In the genomic region with DNA sequence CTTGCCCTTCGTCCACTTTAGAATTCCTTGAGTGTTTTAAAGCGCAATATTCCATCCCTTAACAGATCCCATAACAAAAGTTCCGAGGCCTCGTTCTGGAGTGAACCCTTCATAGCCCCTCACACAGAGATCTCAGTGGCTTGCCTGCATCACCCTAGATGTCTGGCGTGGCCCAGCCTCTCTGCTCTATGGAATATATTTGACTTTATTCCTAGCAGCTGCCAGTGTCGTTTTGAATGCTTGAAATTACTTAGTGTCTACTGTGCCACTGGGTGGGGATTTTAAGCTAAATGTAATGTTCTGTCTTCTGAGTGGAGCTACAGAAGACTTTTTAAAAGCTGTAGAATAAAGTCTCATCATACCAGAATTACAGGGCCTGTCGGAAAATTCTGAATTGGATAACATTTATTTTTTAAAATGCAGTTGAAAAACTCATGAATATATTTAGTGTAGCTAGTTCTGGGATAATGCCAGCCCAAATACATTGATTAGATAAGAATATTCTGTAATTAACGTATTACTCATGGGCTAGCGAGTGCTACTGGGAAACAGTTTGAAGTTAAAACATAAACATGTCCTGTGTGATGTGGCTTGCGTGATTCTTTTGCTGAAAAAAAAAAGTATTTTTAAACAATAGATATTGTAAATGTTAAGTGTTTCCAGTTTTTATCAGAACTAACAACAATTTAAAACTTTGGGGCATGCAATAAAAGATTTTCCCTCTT, we compare ENCODE assay signal across 2 cellular contexts.
A peak's percentile ranks its signal among the peaks of the same experiment; 100 is the strongest.
TF ChIP-seq lines count a peak whose summit lies in the region.

No MANE protein-coding gene starts in this region.

TF ChIP-seq in HEK293, 187 proteins besides CTCF, POLR2A, EP300 and RAD21 (continued from another document):
- TF ChIP-seq ZNF600 (tag by site-specific recombination; IDR thresholded peaks at IDR 0.05) = peak; percentile 41; the same call in 1 of the 2 replicates
- TF ChIP-seq OSR2 (tag by site-specific recombination; IDR thresholded peaks at IDR 0.05) = peak; percentile 32; the same call in 1 of the 2 replicates
- no peak for TF ChIP-seq ZNF169 (tag by site-specific recombination; IDR thresholded peaks at IDR 0.05)
- TF ChIP-seq, protein P1, sequence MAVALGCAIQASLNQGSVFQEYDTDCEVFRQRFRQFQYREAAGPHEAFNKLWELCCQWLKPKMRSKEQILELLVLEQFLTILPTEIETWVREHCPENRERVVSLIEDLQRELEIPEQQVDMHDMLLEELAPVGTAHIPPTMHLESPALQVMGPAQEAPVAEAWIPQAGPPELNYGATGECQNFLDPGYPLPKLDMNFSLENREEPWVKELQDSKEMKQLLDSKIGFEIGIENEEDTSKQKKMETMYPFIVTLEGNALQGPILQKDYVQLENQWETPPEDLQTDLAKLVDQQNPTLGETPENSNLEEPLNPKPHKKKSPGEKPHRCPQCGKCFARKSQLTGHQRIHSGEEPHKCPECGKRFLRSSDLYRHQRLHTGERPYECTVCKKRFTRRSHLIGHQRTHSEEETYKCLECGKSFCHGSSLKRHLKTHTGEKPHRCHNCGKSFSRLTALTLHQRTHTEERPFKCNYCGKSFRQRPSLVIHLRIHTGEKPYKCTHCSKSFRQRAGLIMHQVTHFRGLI (tag by site-specific recombination; IDR thresholded peaks at IDR 0.05) = no peak
- no peak for TF ChIP-seq KLF7 (tag by site-specific recombination; IDR thresholded peaks at IDR 0.05; ENCODE audit: borderline replicate concordance)
- peak; percentile 68 for TF ChIP-seq PRDM6 (tag by site-specific recombination; IDR thresholded peaks at IDR 0.05)
TF ChIP-seq in HEK293: peak in this region for 3.

TF ChIP-seq in HepG2, 621 proteins besides CTCF, POLR2A, EP300 and RAD21 (continued from another document):
- TF ChIP-seq KDM2A (CRISPR knock-in tag; IDR thresholded peaks at IDR 0.05; ENCODE audit: borderline replicate concordance, low read depth) = no peak
- no peak for TF ChIP-seq HNRNPH1 (optimal IDR thresholded peaks at IDR 0.05; ENCODE audit: low read depth, low read length)
- TF ChIP-seq, protein P2, sequence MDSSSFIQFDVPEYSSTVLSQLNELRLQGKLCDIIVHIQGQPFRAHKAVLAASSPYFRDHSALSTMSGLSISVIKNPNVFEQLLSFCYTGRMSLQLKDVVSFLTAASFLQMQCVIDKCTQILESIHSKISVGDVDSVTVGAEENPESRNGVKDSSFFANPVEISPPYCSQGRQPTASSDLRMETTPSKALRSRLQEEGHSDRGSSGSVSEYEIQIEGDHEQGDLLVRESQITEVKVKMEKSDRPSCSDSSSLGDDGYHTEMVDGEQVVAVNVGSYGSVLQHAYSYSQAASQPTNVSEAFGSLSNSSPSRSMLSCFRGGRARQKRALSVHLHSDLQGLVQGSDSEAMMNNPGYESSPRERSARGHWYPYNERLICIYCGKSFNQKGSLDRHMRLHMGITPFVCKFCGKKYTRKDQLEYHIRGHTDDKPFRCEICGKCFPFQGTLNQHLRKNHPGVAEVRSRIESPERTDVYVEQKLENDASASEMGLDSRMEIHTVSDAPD (CRISPR knock-in tag; IDR thresholded peaks at IDR 0.05) = no peak
- no peak for TF ChIP-seq HNF1B (CRISPR knock-in tag; IDR thresholded peaks at IDR 0.05)
- no peak for TF ChIP-seq KAT8 (CRISPR knock-in tag; IDR thresholded peaks at IDR 0.05)
- TF ChIP-seq KDM5A (IDR thresholded peaks at IDR 0.05; ENCODE audit: borderline replicate concordance, low read length) = no peak
- TF ChIP-seq PTBP1 (IDR thresholded peaks at IDR 0.05; ENCODE audit: low read depth, low read length, poor library complexity, severe bottlenecking) = no peak
- TF ChIP-seq, protein P3, sequence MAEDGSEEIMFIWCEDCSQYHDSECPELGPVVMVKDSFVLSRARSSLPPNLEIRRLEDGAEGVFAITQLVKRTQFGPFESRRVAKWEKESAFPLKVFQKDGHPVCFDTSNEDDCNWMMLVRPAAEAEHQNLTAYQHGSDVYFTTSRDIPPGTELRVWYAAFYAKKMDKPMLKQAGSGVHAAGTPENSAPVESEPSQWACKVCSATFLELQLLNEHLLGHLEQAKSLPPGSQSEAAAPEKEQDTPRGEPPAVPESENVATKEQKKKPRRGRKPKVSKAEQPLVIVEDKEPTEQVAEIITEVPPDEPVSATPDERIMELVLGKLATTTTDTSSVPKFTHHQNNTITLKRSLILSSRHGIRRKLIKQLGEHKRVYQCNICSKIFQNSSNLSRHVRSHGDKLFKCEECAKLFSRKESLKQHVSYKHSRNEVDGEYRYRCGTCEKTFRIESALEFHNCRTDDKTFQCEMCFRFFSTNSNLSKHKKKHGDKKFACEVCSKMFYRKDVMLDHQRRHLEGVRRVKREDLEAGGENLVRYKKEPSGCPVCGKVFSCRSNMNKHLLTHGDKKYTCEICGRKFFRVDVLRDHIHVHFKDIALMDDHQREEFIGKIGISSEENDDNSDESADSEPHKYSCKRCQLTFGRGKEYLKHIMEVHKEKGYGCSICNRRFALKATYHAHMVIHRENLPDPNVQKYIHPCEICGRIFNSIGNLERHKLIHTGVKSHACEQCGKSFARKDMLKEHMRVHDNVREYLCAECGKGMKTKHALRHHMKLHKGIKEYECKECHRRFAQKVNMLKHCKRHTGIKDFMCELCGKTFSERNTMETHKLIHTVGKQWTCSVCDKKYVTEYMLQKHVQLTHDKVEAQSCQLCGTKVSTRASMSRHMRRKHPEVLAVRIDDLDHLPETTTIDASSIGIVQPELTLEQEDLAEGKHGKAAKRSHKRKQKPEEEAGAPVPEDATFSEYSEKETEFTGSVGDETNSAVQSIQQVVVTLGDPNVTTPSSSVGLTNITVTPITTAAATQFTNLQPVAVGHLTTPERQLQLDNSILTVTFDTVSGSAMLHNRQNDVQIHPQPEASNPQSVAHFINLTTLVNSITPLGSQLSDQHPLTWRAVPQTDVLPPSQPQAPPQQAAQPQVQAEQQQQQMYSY (CRISPR knock-in tag; IDR thresholded peaks at IDR 0.05) = no peak
- TF ChIP-seq MED1 (CRISPR knock-in tag; IDR thresholded peaks at IDR 0.05) = no peak
- no peak for TF ChIP-seq CBX2 (IDR thresholded peaks at IDR 0.05; ENCODE audit: low read depth, low read length)
- TF ChIP-seq CBX2 (CRISPR knock-in tag; IDR thresholded peaks at IDR 0.05; ENCODE audit: low read depth) = no peak
- TF ChIP-seq, protein P4, sequence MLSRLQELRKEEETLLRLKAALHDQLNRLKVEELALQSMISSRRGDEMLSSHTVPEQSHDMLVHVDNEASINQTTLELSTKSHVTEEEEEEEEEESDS (CRISPR knock-in tag; IDR thresholded peaks at IDR 0.05; ENCODE audit: borderline replicate concordance) = no peak
- TF ChIP-seq REXO4 (CRISPR knock-in tag; IDR thresholded peaks at IDR 0.05; ENCODE audit: borderline replicate concordance) = no peak
- TF ChIP-seq, protein P5, sequence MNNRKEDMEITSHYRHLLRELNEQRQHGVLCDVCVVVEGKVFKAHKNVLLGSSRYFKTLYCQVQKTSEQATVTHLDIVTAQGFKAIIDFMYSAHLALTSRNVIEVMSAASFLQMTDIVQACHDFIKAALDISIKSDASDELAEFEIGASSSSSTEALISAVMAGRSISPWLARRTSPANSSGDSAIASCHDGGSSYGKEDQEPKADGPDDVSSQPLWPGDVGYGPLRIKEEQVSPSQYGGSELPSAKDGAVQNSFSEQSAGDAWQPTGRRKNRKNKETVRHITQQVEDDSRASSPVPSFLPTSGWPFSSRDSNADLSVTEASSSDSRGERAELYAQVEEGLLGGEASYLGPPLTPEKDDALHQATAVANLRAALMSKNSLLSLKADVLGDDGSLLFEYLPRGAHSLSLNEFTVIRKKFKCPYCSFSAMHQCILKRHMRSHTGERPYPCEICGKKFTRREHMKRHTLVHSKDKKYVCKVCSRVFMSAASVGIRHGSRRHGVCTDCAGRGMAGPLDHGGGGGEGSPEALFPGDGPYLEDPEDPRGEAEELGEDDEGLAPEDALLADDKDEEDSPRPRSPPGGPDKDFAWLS (CRISPR knock-in tag; IDR thresholded peaks at IDR 0.05; ENCODE audit: borderline replicate concordance) = no peak
- TF ChIP-seq SAFB2 (CRISPR knock-in tag; IDR thresholded peaks at IDR 0.05; ENCODE audit: borderline replicate concordance, low read depth) = no peak
- no peak for TF ChIP-seq PCBP2 (optimal IDR thresholded peaks at IDR 0.05; ENCODE audit: low read depth, low read length, poor library complexity, severe bottlenecking)
- no peak for TF ChIP-seq ZNF136 (CRISPR knock-in tag; IDR thresholded peaks at IDR 0.05; ENCODE audit: low read depth)
TF ChIP-seq in HepG2: peak in this region for 0.
